ENCODE assay signal across 19 cellular contexts in genomic region chr10:63723320-63723719, GRCh38.
"Had no signal": no experiment of that assay in that cellular context is flagged by ENCODE, and none has a peak within 500 bp of the region (broad histone marks: within the 10 kb centered on the region; RNA-seq: fewer than 3 reads in every experiment).

No MANE protein-coding gene starts in this region.

- H3K4me3 Mint-ChIP-seq: activated CD4-positive, alpha-beta memory T cell treated with anti-CD3 and anti-CD28 coated beads for 36 hours; activated naive CD8-positive, alpha-beta T cell treated with anti-CD3 and anti-CD28 coated beads, Interleukin-2, amount 50 U/mL, for 24 hours; naive thymus-derived CD4-positive, alpha-beta T cell; stimulated activated naive CD8-positive, alpha-beta T cell treated with anti-CD3 and anti-CD28 coated beads, Interleukin-15, Interleukin-2, amounts not matched to agents 100 ng/mL and 50 ng/mL, for 24 hours; T-helper 1 cell treated with Interleukin-12 subunit alpha and Interleukin-12 subunit beta and Interleukin-4 antibody, amounts not matched to agents 30 μg/mL and 1 μg/mL, for 36 hours; type B pancreatic cell had no signal

- ATAC-seq: activated naive CD8-positive, alpha-beta T cell treated with anti-CD3 and anti-CD28 coated beads, Interleukin-2, amount 50 U/mL, for 24 hours; naive thymus-derived CD4-positive, alpha-beta T cell had no signal

- H3K27ac ChIP-seq: body of pancreas, cardiac muscle cell had no signal

- H3K4me1 Mint-ChIP-seq: activated naive CD8-positive, alpha-beta T cell treated with anti-CD3 and anti-CD28 coated beads, Interleukin-2, amount 50 U/mL, for 24 hours had no signal

- H3K9me3 Mint-ChIP-seq: activated CD4-positive, alpha-beta memory T cell treated with anti-CD3 and anti-CD28 coated beads for 36 hours; activated naive CD8-positive, alpha-beta T cell treated with anti-CD3 and anti-CD28 coated beads, Interleukin-2, amount 50 U/mL, for 24 hours; naive thymus-derived CD4-positive, alpha-beta T cell; stimulated activated naive CD8-positive, alpha-beta T cell treated with anti-CD3 and anti-CD28 coated beads, Interleukin-15, Interleukin-2, amounts not matched to agents 100 ng/mL and 50 ng/mL, for 24 hours; T-helper 1 cell treated with Interleukin-12 subunit alpha and Interleukin-12 subunit beta and Interleukin-4 antibody, amounts not matched to agents 30 μg/mL and 1 μg/mL, for 36 hours; type B pancreatic cell had no signal

- H3K36me3 ChIP-seq: cardiac muscle cell, prostate gland had no signal

- DNase-seq: activated CD4-positive, alpha-beta memory T cell treated with anti-CD3 and anti-CD28 coated beads for 36 hours; activated CD4-positive, alpha-beta T cell treated with anti-CD3 and anti-CD28 coated beads for 48 hours; activated CD4-positive, CD25-positive, alpha-beta regulatory T cell; activated naive CD4-positive, alpha-beta T cell treated with Interleukin-2 at 50 U/mL for 16 hours; activated naive CD8-positive, alpha-beta T cell treated with anti-CD3 and anti-CD28 coated beads, Interleukin-2, amount 50 U/mL, for 24 hours; activated T-cell treated with anti-CD3 and anti-CD28 coated beads, Interleukin-2, amount 50 U/mL, for 48 hours; body of pancreas; kidney; naive thymus-derived CD4-positive, alpha-beta T cell; right cardiac atrium; stimulated activated CD4-positive, alpha-beta T cell treated with anti-CD3 and anti-CD28 coated beads, Interleukin-1b, Interleukin-23, amount 100 ng/mL, for 48 hours; substantia nigra; T1000 had no signal

- H3K9me3 ChIP-seq: body of pancreas, prostate gland had no signal

- H3K27ac Mint-ChIP-seq: activated CD4-positive, alpha-beta memory T cell treated with anti-CD3 and anti-CD28 coated beads for 36 hours; activated naive CD8-positive, alpha-beta T cell treated with anti-CD3 and anti-CD28 coated beads, Interleukin-2, amount 50 U/mL, for 24 hours; naive thymus-derived CD4-positive, alpha-beta T cell; stimulated activated naive CD8-positive, alpha-beta T cell treated with anti-CD3 and anti-CD28 coated beads, Interleukin-15, Interleukin-2, amounts not matched to agents 100 ng/mL and 50 ng/mL, for 24 hours; T-helper 1 cell treated with Interleukin-12 subunit alpha and Interleukin-12 subunit beta and Interleukin-4 antibody, amounts not matched to agents 30 μg/mL and 1 μg/mL, for 36 hours; type B pancreatic cell had no signal

- H3K4me1 ChIP-seq: prostate gland had no signal

- H3K27me3 ChIP-seq: body of pancreas, cardiac muscle cell had no signal

- H3K4me3 ChIP-seq: body of pancreas, cardiac muscle cell, lung, prostate gland had no signal

- H3K36me3 Mint-ChIP-seq: activated CD4-positive, alpha-beta memory T cell treated with anti-CD3 and anti-CD28 coated beads for 36 hours; naive thymus-derived CD4-positive, alpha-beta T cell; type B pancreatic cell had no signal
